10 cellular contexts compared by ENCODE assay signal in the genomic region with DNA sequence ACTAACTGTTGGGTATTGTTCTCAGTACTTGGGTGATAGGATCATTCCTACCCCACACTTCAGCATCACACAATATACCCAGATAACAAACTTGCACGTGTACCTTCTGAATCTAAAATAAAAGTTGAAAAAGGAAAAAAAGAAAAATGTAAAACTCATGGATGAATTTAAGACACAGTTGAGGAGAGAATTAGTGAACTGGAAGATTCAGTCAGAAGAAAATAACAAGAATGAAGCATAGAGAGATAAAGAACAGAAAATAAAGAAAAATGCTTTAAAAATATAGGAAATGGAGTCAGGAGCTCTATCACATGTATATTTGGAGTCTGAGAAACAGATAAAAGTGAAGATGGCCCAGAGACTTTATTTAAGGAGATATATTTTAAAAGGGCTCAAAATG.
"Had no signal": no experiment of that assay in that cellular context is flagged by ENCODE, and none has a peak within 500 bp of the region (broad histone marks: within the 10 kb centered on the region; RNA-seq: fewer than 3 reads in every experiment).

No MANE protein-coding gene starts in this region.

- FAIRE-seq: H54, HepG2 had no signal

- H3K4me3 Mint-ChIP-seq: H9, HFFc6 had no signal

- H2AFZ ChIP-seq: GM23248 had no signal

- H3K4me3 ChIP-seq: GM23248 had no signal

- H3K4me1 Mint-ChIP-seq: IgD-negative memory B cell had no signal

- DNase-seq: GM23248, GOT3, H9, HCEC 1CT, HFFc6, KBM-7 had no signal

- H3K27ac Mint-ChIP-seq: H9, HFFc6, IgD-negative memory B cell had no signal

- H3K27ac ChIP-seq: GM23248, HL-60 had no signal

- H3K36me3 Mint-ChIP-seq: IgD-negative memory B cell had no signal

- H3K27me3 Mint-ChIP-seq: IgD-negative memory B cell had no signal

- H3K9ac ChIP-seq: GM23248 had no signal
